In genomic region chr2:66443183-66443976, GRCh38 we compare ENCODE assay signal across 2 cellular contexts.
TF ChIP-seq lines count a peak whose summit lies in the region.

No MANE protein-coding gene starts in this region.

TF ChIP-seq in IMR-90, 13 proteins besides CTCF, POLR2A, EP300 and RAD21:
- TF ChIP-seq FOS (IDR thresholded peaks at IDR 0.05; ENCODE audit: low read depth, low read length) (no peak), USF2 (IDR thresholded peaks at IDR 0.05; ENCODE audit: low read depth, low read length) (no peak), MXI1 (IDR thresholded peaks at IDR 0.05; ENCODE audit: borderline replicate concordance, low read depth, low read length) (no peak), NFE2L2 (IDR thresholded peaks at IDR 0.05; ENCODE audit: low read depth, low read length) (no peak), MAFK (IDR thresholded peaks at IDR 0.05; ENCODE audit: low read depth, low read length) (no peak), RCOR1 (IDR thresholded peaks at IDR 0.05; ENCODE audit: insufficient replicate concordance, low read length) (no peak), BHLHE40 (IDR thresholded peaks at IDR 0.05; ENCODE audit: low read depth, low read length) (no peak), RFX5 (IDR thresholded peaks at IDR 0.05; ENCODE audit: low read depth, low read length) (no peak), ELK1 (IDR thresholded peaks at IDR 0.05; ENCODE audit: borderline replicate concordance, low read depth, low read length) (no peak)

TF ChIP-seq in SK-N-SH, 30 proteins besides CTCF, POLR2A, EP300 and RAD21:
- TF ChIP-seq GATA2 (CRISPR knock-in tag; IDR thresholded peaks at IDR 0.05) (no peak), EZH2phosphoT487 (IDR thresholded peaks at IDR 0.05; ENCODE audit: borderline replicate concordance, low read depth) (no peak), FOSL2 (IDR thresholded peaks at IDR 0.05; ENCODE audit: borderline replicate concordance, low read depth) (no peak), MEF2A (IDR thresholded peaks at IDR 0.05; ENCODE audit: borderline replicate concordance, low read depth) (no peak), RXRA (IDR thresholded peaks at IDR 0.05; ENCODE audit: borderline replicate concordance, low read depth) (no peak), TCF12 (IDR thresholded peaks at IDR 0.05) (no peak), SIN3A (IDR thresholded peaks at IDR 0.05; ENCODE audit: borderline replicate concordance, low read depth, low read length) (no peak), TEAD4 (IDR thresholded peaks at IDR 0.05; ENCODE audit: borderline replicate concordance, insufficient read depth) (no peak), USF2 (IDR thresholded peaks at IDR 0.05; ENCODE audit: borderline replicate concordance, low read depth, low read length) (no peak)
